8 cellular contexts compared by ENCODE assay signal in genomic region chr9:99059074-99059894, GRCh38. TPM values are rescaled to one million over a fixed set of nuclear protein-coding genes. Genes with fewer than 3 reads are reported as not detected.
DNase-seq lines count a peak whose midpoint lies in the region; ATAC-seq and TF ChIP-seq lines count a peak whose summit lies in the region.

No MANE protein-coding gene starts in this region.

- no peaks in the 10 kb centered on the region for H4K20me1 ChIP-seq in smooth muscle cell (ENCODE audit: low read depth)

- peak overlapping the region; percentile 93 for H3K27ac Mint-ChIP-seq in dendritic cell treated with granulocyte-macrophage colony-stimulating factor and Interleukin-4, amounts not matched to agents 40 ng/mL and 50 ng/mL, for 4 days

- H3K36me3 ChIP-seq in smooth muscle cell (ENCODE audit: low read depth): no peaks in the 10 kb centered on the region

- no peaks in the 10 kb centered on the region for H3K27me3 ChIP-seq in smooth muscle cell (ENCODE audit: low read depth)

- intact Hi-C loops in dendritic cell treated with granulocyte-macrophage colony-stimulating factor and Interleukin-4, amounts not matched to agents 40 ng/mL and 50 ng/mL, for 4 days (cut with micrococcal nuclease): loop anchor here (2.0 to 5.0 kb wide), 2 partner anchors 48 to 66 kb away; partner anchors contain the start of gene TGFBR1

- WGBS in smooth muscle cell (ENCODE audit: low lambda C conversion rate): 64% methylated on average over 7 of the region's 7 CpGs

- no peaks in the 10 kb centered on the region for H3K36me3 Mint-ChIP-seq in dendritic cell treated with granulocyte-macrophage colony-stimulating factor and Interleukin-4, amounts not matched to agents 40 ng/mL and 50 ng/mL, for 4 days (ENCODE audit: low read depth)

- peak overlapping the region; percentile 62 for H3K4me3 Mint-ChIP-seq in dendritic cell treated with granulocyte-macrophage colony-stimulating factor and Interleukin-4, amounts not matched to agents 40 ng/mL and 50 ng/mL, for 4 days

- peak; percentile 67 for ATAC-seq in GM21717 (IDR thresholded peaks at IDR 0.05; ENCODE audit: unreplicated experiment)

- H3K4me1 Mint-ChIP-seq in dendritic cell treated with granulocyte-macrophage colony-stimulating factor and Interleukin-4, amounts not matched to agents 40 ng/mL and 50 ng/mL, for 4 days (ENCODE audit: low read depth): peaks cover 66% of the 10 kb centered on the region

- peaks cover 8% of the 10 kb centered on the region for H3K4me1 ChIP-seq in smooth muscle cell (ENCODE audit: low read depth)

- no peak for TF ChIP-seq CTCF in GM12865 (IDR thresholded peaks at IDR 0.05; ENCODE audit: insufficient read depth, low read depth, low read length, missing control alignments)
- TF ChIP-seq CTCF in smooth muscle cell (IDR thresholded peaks at IDR 0.05; ENCODE audit: borderline replicate concordance, insufficient read depth, poor library complexity, severe bottlenecking): no peak

- DNase-seq in GM12865 (ENCODE audit: low read depth): peak; percentile 57
- DNase-seq in MV-4-11 (lab: John Stamatoyannopoulos, UW): peak; percentile 97
- no peak for DNase-seq in smooth muscle cell (lab: John Stamatoyannopoulos, UW; ENCODE audit: unreplicated experiment)
- DNase-seq in kidney tubule cell (ENCODE audit: low spot score): no peak
- DNase-seq in stimulated activated CD4-positive, alpha-beta T cell treated with anti-CD3 and anti-CD28 coated beads, Interleukin-4, amount 100 ng/mL, for 24 hours: no peak
- no peak for DNase-seq in NCI-H128 (lab: John Stamatoyannopoulos, UW; ENCODE audit: unreplicated experiment)

- H2AFZ ChIP-seq in smooth muscle cell (ENCODE audit: low read depth): no peak overlapping the region

- no peaks in the 10 kb centered on the region for H3K79me2 ChIP-seq in smooth muscle cell (ENCODE audit: low read depth)

- H3K4me3 ChIP-seq in GM12865 (ENCODE audit: low read depth, low read length): no peak overlapping the region
- H3K4me3 ChIP-seq in smooth muscle cell: no peak overlapping the region

- peaks cover 35% of the 10 kb centered on the region for H3F3A ChIP-seq in smooth muscle cell (ENCODE audit: low read depth)

- H3K9me3 Mint-ChIP-seq in dendritic cell treated with granulocyte-macrophage colony-stimulating factor and Interleukin-4, amounts not matched to agents 40 ng/mL and 50 ng/mL, for 4 days: no peaks in the 10 kb centered on the region

- peak overlapping the region; percentile 86 for H3K27ac ChIP-seq in smooth muscle cell (ENCODE audit: low read depth)

- peaks cover 14% of the 10 kb centered on the region for H3K27me3 Mint-ChIP-seq in dendritic cell treated with granulocyte-macrophage colony-stimulating factor and Interleukin-4, amounts not matched to agents 40 ng/mL and 50 ng/mL, for 4 days

- H3K4me2 ChIP-seq in smooth muscle cell: peak overlapping the region; percentile 56

- peak overlapping the region; percentile 2 for H3K9ac ChIP-seq in smooth muscle cell (ENCODE audit: low read depth)

- H3K9me3 ChIP-seq in smooth muscle cell (replicated peaks; ENCODE audit: low read depth): no peaks in the 10 kb centered on the region

RNA-seq across cellular contexts. Expression of gene TGFBR1, which starts 45.6 kb away (rescaled TPM):
- total RNA-seq in smooth muscle cell: 240 and 267 TPM in 2 replicates
- 77.0 and 87.8 TPM in 2 replicates for polyA plus RNA-seq in smooth muscle cell

Comparison
In these comparisons a context has a peak if more than half of its experiments do, and no peak if none do; other contexts are left out.
1. DNase-seq: peak in GM12865 (single experiment) and MV-4-11 (single experiment); none in smooth muscle cell (single experiment), kidney tubule cell (single experiment), stimulated activated CD4-positive, alpha-beta T cell treated with anti-CD3 and anti-CD28 coated beads, Interleukin-4, amount 100 ng/mL, for 24 hours (single experiment) and NCI-H128 (single experiment).